ENCODE assay signal across 14 cellular contexts in genomic region chr2:85312404-85312803, GRCh38. TPM values are rescaled to one million over a fixed set of nuclear protein-coding genes. Genes with fewer than 3 reads are reported as not detected.
DNase-seq lines count a peak whose midpoint lies in the region; ATAC-seq and TF ChIP-seq lines count a peak whose summit lies in the region.
"Had no signal": no experiment of that assay in that cellular context is flagged by ENCODE, and none has a peak within 500 bp of the region (broad histone marks: within the 10 kb centered on the region; RNA-seq: fewer than 3 reads in every experiment).

No MANE protein-coding gene starts in this region.

- no peaks in the 10 kb centered on the region for H3K9me3 Mint-ChIP-seq in nephron progenitor cell

- H3K27ac ChIP-seq in PC-9 (0 out of 2 replicates have a peak overlapping the region, but pooled peaks have one; percentile 18), right cardiac atrium (ENCODE audit: low read length) (no peak overlapping the region)
- H3K27ac ChIP-seq: sigmoid colon had no signal

- no peak overlapping the region for H3K27ac Mint-ChIP-seq in nephron progenitor cell

- H3K4me3 Mint-ChIP-seq in nephron progenitor cell = no peak overlapping the region

- H3K36me3 ChIP-seq in PC-9 (ENCODE audit: low read depth) (no peaks in the 10 kb centered on the region), skeletal muscle satellite cell (ENCODE audit: insufficient read depth, low read length) (peaks cover 22% of the 10 kb centered on the region)

- intact Hi-C loops in PC-9 (cut with micrococcal nuclease; ENCODE audit: unreplicated experiment) (no loop called here), right cardiac atrium (cut with DNase I) (no loop called here)

- no peaks in the 10 kb centered on the region for H3K27me3 Mint-ChIP-seq in nephron progenitor cell (ENCODE audit: low read depth, poor library complexity)

- ATAC-seq in right cardiac atrium = no peak
- ATAC-seq in GM21390 (IDR thresholded peaks at IDR 0.05; ENCODE audit: unreplicated experiment) = no peak

- peaks cover 19% of the 10 kb centered on the region; the same call in 1 of the 2 replicates for H3F3A ChIP-seq in PC-9 (ENCODE audit: insufficient read depth, low read depth)

- no peaks in the 10 kb centered on the region for H3K9me2 ChIP-seq in PC-9 (ENCODE audit: insufficient read depth)

- peak; percentile 40 for DNase-seq in DMS53 (lab: John Stamatoyannopoulos, UW)
- DNase-seq in DMS53 treated with DMSO at 0.1 percent for 48 hours (lab: John Stamatoyannopoulos, UW; ENCODE audit: unreplicated experiment) = no peak
- DNase-seq in PC-9 = peak in 1 of 2 experiments; percentile 37
- peak; percentile 92 for DNase-seq in epithelial cell of esophagus (ENCODE audit: low read depth)
- no peak for DNase-seq in right cardiac atrium
- DNase-seq in nephron progenitor cell = no peak
- DNase-seq: 8988T; NCI-H1694; Right ventricle myocardium superior; stimulated activated naive CD4-positive, alpha-beta T cell; T-helper 9 cell had no signal

- H3K4me1 Mint-ChIP-seq in nephron progenitor cell = peaks cover 26% of the 10 kb centered on the region

- H3K4me3 ChIP-seq in PC-9 (no peak overlapping the region), epithelial cell of esophagus (ENCODE audit: low read length) (no peak overlapping the region), skeletal muscle satellite cell (ENCODE audit: low read length) (no peak overlapping the region), right cardiac atrium (ENCODE audit: low read length) (no peak overlapping the region)
- H3K4me3 ChIP-seq: sigmoid colon had no signal

- no peak overlapping the region for H2AFZ ChIP-seq in PC-9

- CTCF ChIA-PET in PC-9 (lab: Charles Lee) = interaction anchor here (0.6 kb wide), 1 partner anchor 366 kb away, joined by 3 read pairs; no protein-coding TSS in a partner anchor

- H3K9ac ChIP-seq in skeletal muscle satellite cell (ENCODE audit: low read depth, low read length) = peak overlapping the region; percentile 43

- no peaks in the 10 kb centered on the region; the same call in none of the 2 replicates for H4K20me1 ChIP-seq in PC-9 (ENCODE audit: insufficient read depth)

- POLR2A ChIA-PET in PC-9 (lab: Charles Lee; ENCODE audit: unreplicated experiment) = interaction anchor here (0.6 to 0.7 kb wide), 4 partner anchors 53 to 323 kb away, joined by 3 to 11 read pairs (median 4); partner anchors contain the start of gene USP39

- no peak for TF ChIP-seq CTCF in PC-9 (conservative IDR thresholded peaks at IDR 0.05)
- no peak for TF ChIP-seq CTCF in epithelial cell of esophagus (IDR thresholded peaks at IDR 0.05; ENCODE audit: insufficient read depth, low read depth, low read length, missing control alignments)
- TF ChIP-seq CTCF in nephron progenitor cell (IDR thresholded peaks at IDR 0.05) = no peak

- no peaks in the 10 kb centered on the region for H3K4me1 ChIP-seq in PC-9 (replicated peaks; ENCODE audit: insufficient read depth)
- H3K4me1 ChIP-seq in skeletal muscle satellite cell (ENCODE audit: control insufficient read depth, insufficient read depth, low read length) = peaks cover 48% of the 10 kb centered on the region
- H3K4me1 ChIP-seq in right cardiac atrium (ENCODE audit: control insufficient read depth, insufficient read depth, low read length) = no peaks in the 10 kb centered on the region

- H3K36me3 Mint-ChIP-seq in nephron progenitor cell (ENCODE audit: low read depth) = peaks cover 37% of the 10 kb centered on the region

- H3K27me3 ChIP-seq in PC-9 (ENCODE audit: insufficient read depth, low read depth) (no peaks in the 10 kb centered on the region), skeletal muscle satellite cell (ENCODE audit: control insufficient read depth, insufficient read depth, low read length) (no peaks in the 10 kb centered on the region), right cardiac atrium (ENCODE audit: control insufficient read depth, insufficient read depth) (no peaks in the 10 kb centered on the region)
- H3K27me3 ChIP-seq: sigmoid colon had no signal

- H3K79me2 ChIP-seq in PC-9 (ENCODE audit: low read depth) = no peaks in the 10 kb centered on the region

- H3K9me3 ChIP-seq in PC-9 (ENCODE audit: insufficient read depth, low read depth) (no peaks in the 10 kb centered on the region), skeletal muscle satellite cell (replicated peaks; ENCODE audit: low read length) (no peaks in the 10 kb centered on the region), right cardiac atrium (ENCODE audit: control insufficient read depth, low read length) (no peaks in the 10 kb centered on the region)
- H3K9me3 ChIP-seq: sigmoid colon had no signal

- no peak overlapping the region for H3K4me2 ChIP-seq in PC-9
- H3K4me2 ChIP-seq in skeletal muscle satellite cell (ENCODE audit: low read length) = peak overlapping the region; percentile 35

- WGBS in right cardiac atrium = 83% methylated on average over 7 of the region's 7 CpGs

- no TSS peak for BruUV-seq in PC-9 (replicated peaks; lab: Mats Ljungman, UMichigan)

RNA-seq across cellular contexts. Expression of gene TGOLN2, which starts 15.4 kb away (rescaled TPM):
- total RNA-seq in PC-9 (2021) = 86.1 and 87.2 TPM in 2 replicates
- 72.5 and 81.7 TPM in 2 replicates for total RNA-seq in skeletal muscle satellite cell (2012; rRNA removed)
- 10 to 100 TPM; 75.4 to 82.6 (median 79.4) TPM for total RNA-seq in right cardiac atrium
- 29.9 TPM for polyA plus RNA-seq in right cardiac atrium

RNA-seq across cellular contexts. Expression of gene RETSAT, which starts 41.9 kb away (rescaled TPM):
- total RNA-seq in PC-9 (2021) (52.1 and 57.8 TPM in 2 replicates), right cardiac atrium (10 to 100 TPM; 22.4 to 33.5 (median 27.9) TPM)
- 40.0 and 47.7 TPM in 2 replicates for total RNA-seq in skeletal muscle satellite cell (2012; rRNA removed)
- polyA plus RNA-seq in right cardiac atrium = 31.9 TPM

RNA-seq across cellular contexts. Expression of gene ELMOD3, which starts 42.2 kb away (rescaled TPM):
- total RNA-seq in PC-9 (2021) = 16.4 and 18.1 TPM in 2 replicates
- total RNA-seq in skeletal muscle satellite cell (2012; rRNA removed) = 10.6 and 14.4 TPM in 2 replicates
- 10 to 100 TPM; 11.5 to 16.1 (median 13.0) TPM for total RNA-seq in right cardiac atrium
- 10.7 TPM for polyA plus RNA-seq in right cardiac atrium

Comparison
In these comparisons a context has a peak if more than half of its experiments do, and no peak if none do; other contexts are left out.
1. DNase-seq: peak in DMS53 (single experiment) and epithelial cell of esophagus (single experiment); none in DMS53 treated with DMSO at 0.1 percent for 48 hours (single experiment), right cardiac atrium (0 of 3) and nephron progenitor cell (single experiment).